1 cellular context compared by ENCODE assay signal in the genomic region with DNA sequence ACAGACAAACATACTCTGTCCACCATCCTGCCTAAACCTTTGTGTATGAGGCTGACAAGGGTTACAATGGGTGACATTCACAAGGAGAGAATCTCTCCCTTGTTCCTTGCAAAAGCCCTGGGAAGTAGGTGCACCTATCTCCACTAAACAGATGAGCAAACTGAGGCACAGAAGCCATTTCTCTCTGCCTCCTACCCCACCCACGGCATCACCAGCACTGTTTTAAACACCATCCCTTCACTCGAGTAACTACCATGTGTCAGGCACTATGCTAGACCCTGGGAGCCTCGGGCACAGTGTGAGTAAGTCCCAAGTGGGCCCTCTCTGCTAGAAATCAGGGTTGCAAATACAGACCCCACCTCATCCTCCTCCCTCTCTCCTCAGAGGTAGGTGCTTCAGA.
TF ChIP-seq lines count a peak whose summit lies in the region.

No MANE protein-coding gene starts in this region.

TF ChIP-seq in A549, 52 proteins besides CTCF, POLR2A, EP300 and RAD21 (continued from another document):
- TF ChIP-seq RFX5 (IDR thresholded peaks at IDR 0.05) (no peak), KDM5A (IDR thresholded peaks at IDR 0.05) (no peak), ESRRA (IDR thresholded peaks at IDR 0.05; ENCODE audit: borderline replicate concordance, low read length) (no peak), NPAS2 (CRISPR knock-in tag; IDR thresholded peaks at IDR 0.05; ENCODE audit: borderline replicate concordance) (no peak)
